In genomic region chr1:14117700-14118099, GRCh38 we compare ENCODE assay signal across 27 cellular contexts.
"Had no signal": no experiment of that assay in that cellular context is flagged by ENCODE, and none has a peak within 500 bp of the region (broad histone marks: within the 10 kb centered on the region; RNA-seq: fewer than 3 reads in every experiment).

No MANE protein-coding gene starts in this region.

- H3K9me3 ChIP-seq: psoas muscle, right atrium auricular region, uterus had no signal

- H3K4me3 Mint-ChIP-seq: mesothelial cell of epicardium; naive B cell; natural killer cell treated with Interleukin-12 subunit alpha and Interleukin-12 subunit beta and Interleukin-15 and Interleukin-18, amount 100 ng/mL, for 72 hours; stimulated activated naive B cell treated with anti-CD40 and anti-IgM and Interleukin-4, amounts not matched to agents 10 μg/mL and 1 μg/mL and 100 μg/mL, for 72 hours; stimulated activated naive CD8-positive, alpha-beta T cell treated with anti-CD3 and anti-CD28 coated beads, Interleukin-15, Interleukin-2, amounts not matched to agents 100 ng/mL and 50 ng/mL, for 24 hours; type B pancreatic cell had no signal

- H3K4me3 ChIP-seq: heart right ventricle, hepatocyte, left ventricle myocardium inferior, lung, psoas muscle, right atrium auricular region, skin epidermis, tibial nerve, uterus had no signal

- H3K36me3 Mint-ChIP-seq: mesothelial cell of epicardium, type B pancreatic cell had no signal

- H3K27ac Mint-ChIP-seq: mesothelial cell of epicardium; naive B cell; natural killer cell treated with Interleukin-12 subunit alpha and Interleukin-12 subunit beta and Interleukin-15 and Interleukin-18, amount 100 ng/mL, for 72 hours; stimulated activated naive B cell treated with anti-CD40 and anti-IgM and Interleukin-4, amounts not matched to agents 10 μg/mL and 1 μg/mL and 100 μg/mL, for 72 hours; stimulated activated naive CD8-positive, alpha-beta T cell treated with anti-CD3 and anti-CD28 coated beads, Interleukin-15, Interleukin-2, amounts not matched to agents 100 ng/mL and 50 ng/mL, for 24 hours; type B pancreatic cell had no signal

- H3K27ac ChIP-seq: heart right ventricle, hepatocyte, left ventricle myocardium inferior, parathyroid adenoma, psoas muscle, right atrium auricular region, skin epidermis, tibial nerve, uterus had no signal

- H3K4me1 ChIP-seq: left ventricle myocardium inferior, parathyroid adenoma, psoas muscle, right atrium auricular region, uterus had no signal

- ATAC-seq: heart right ventricle; left colon; natural killer cell treated with Interleukin-12 subunit alpha and Interleukin-12 subunit beta and Interleukin-15 and Interleukin-18, amount 100 ng/mL, for 72 hours; psoas muscle; sciatic nerve; stimulated activated naive B cell treated with anti-CD40 and anti-IgM and Interleukin-4, amounts not matched to agents 10 μg/mL and 1 μg/mL and 100 μg/mL, for 72 hours had no signal

- H3K9me3 Mint-ChIP-seq: natural killer cell treated with Interleukin-12 subunit alpha and Interleukin-12 subunit beta and Interleukin-15 and Interleukin-18, amount 100 ng/mL, for 72 hours had no signal

- H3K36me3 ChIP-seq: heart right ventricle, left ventricle myocardium inferior, right atrium auricular region, tibial nerve, uterus had no signal

- FAIRE-seq: keratinocyte had no signal

- DNase-seq: heart right ventricle; kidney glomerular epithelial cell; left colon; left ventricle myocardium inferior; mesendoderm; naive B cell; nucleus accumbens; psoas muscle; stimulated activated CD4-positive, alpha-beta T cell treated with anti-CD3 and anti-CD28 coated beads, Interleukin-12 subunit alpha, Interleukin-12 subunit beta, amount 100 ng/mL, for 4 hours; stimulated activated CD4-positive, alpha-beta T cell treated with anti-CD3 and anti-CD28 coated beads, Interleukin-15, amount 100 ng/mL, for 24 hours; stimulated activated CD4-positive, alpha-beta T cell treated with anti-CD3 and anti-CD28 coated beads, Interleukin-2, amount 100 ng/mL, for 24 hours; stimulated activated CD4-positive, alpha-beta T cell treated with anti-CD3 and anti-CD28 coated beads, Interleukin-4, amount 100 ng/mL, for 1 hour; stimulated activated naive B cell treated with anti-CD40 and anti-IgM and Interleukin-4, amounts not matched to agents 10 μg/mL and 1 μg/mL and 100 μg/mL, for 72 hours; substantia nigra; uterus had no signal

- H3K27me3 ChIP-seq: right atrium auricular region, tibial nerve, uterus had no signal

- H3K4me1 Mint-ChIP-seq: mesothelial cell of epicardium; naive B cell; stimulated activated naive B cell treated with anti-CD40 and anti-IgM and Interleukin-4, amounts not matched to agents 10 μg/mL and 1 μg/mL and 100 μg/mL, for 72 hours had no signal
